In the genomic region with DNA sequence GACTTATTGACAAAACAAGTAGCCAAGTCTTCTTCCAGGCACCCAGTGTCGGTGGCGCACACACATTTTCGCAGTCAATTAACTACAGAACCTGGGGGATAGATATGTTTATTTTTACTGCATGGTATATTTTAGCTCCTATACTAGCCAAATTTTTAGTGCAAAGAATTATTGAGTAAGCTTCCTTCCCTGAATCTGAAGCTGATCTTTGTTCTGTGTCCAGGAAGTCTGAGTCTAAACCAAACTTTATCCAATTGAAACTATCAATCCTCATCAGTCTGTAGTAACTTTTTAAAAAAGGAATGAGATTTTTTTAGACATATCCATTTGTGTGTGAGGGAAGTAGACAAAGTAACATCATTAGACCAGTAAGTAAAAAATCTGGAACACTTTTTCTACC, we compare ENCODE assay signal across 29 cellular contexts.
"Had no signal": no experiment of that assay in that cellular context is flagged by ENCODE, and none has a peak within 500 bp of the region (broad histone marks: within the 10 kb centered on the region; RNA-seq: fewer than 3 reads in every experiment).

No MANE protein-coding gene starts in this region.

- DNase-seq: naive thymus-derived CD8-positive, alpha-beta T cell; nephron progenitor cell; nucleus accumbens; pancreas; retina; right cardiac atrium; spleen; stimulated activated CD4-positive, alpha-beta T cell treated with anti-CD3 and anti-CD28 coated beads, Interleukin-12 subunit alpha, Interleukin-12 subunit beta, amount 100 ng/mL, for 4 hours; stimulated activated CD4-positive, alpha-beta T cell treated with anti-CD3 and anti-CD28 coated beads, Interleukin-1b, Interleukin-23, amount 100 ng/mL, for 48 hours; stimulated activated CD4-positive, alpha-beta T cell treated with anti-CD3 and anti-CD28 coated beads, Interleukin-4, amount 100 ng/mL, for 1 hour; stimulated activated CD4-positive, alpha-beta T cell treated with anti-CD3 and anti-CD28 coated beads, Interleukin-4, amount 100 ng/mL, for 4 hours; stimulated activated CD8-positive, alpha-beta memory T cell treated with anti-CD3 and anti-CD28 coated beads, Interleukin-4, amount 100 ng/mL, for 48 hours; stimulated activated naive CD4-positive, alpha-beta T cell; stimulated activated naive CD8-positive, alpha-beta T cell treated with anti-CD3 and anti-CD28 coated beads, Interleukin-15, amount 100 ng/mL, for 72 hours; stimulated activated naive CD8-positive, alpha-beta T cell treated with anti-CD3 and anti-CD28 coated beads, Interleukin-15, Interleukin-2, amounts not matched to agents 100 U/mL and 50 U/mL, for 24 hours; substantia nigra; testis; tibial artery; transverse colon; upper lobe of right lung; uterus had no signal

- FAIRE-seq: pancreas had no signal

- H3K36me3 ChIP-seq: neutrophil, pancreas, prostate gland, spleen, suprapubic skin, tibial artery, transverse colon, upper lobe of right lung, uterus had no signal

- H3K9me3 ChIP-seq: neutrophil, pancreas, prostate gland, spleen, suprapubic skin, testis, tibial artery, transverse colon, upper lobe of right lung, uterus had no signal

- H3K4me1 ChIP-seq: pancreas, prostate gland, spleen, suprapubic skin, testis, tibial artery, upper lobe of right lung, uterus had no signal

- ATAC-seq: naive thymus-derived CD8-positive, alpha-beta T cell; natural killer cell treated with Interleukin-12 subunit alpha and Interleukin-12 subunit beta and Interleukin-15 and Interleukin-18, amount 100 ng/mL, for 72 hours; pancreas; right cardiac atrium; sciatic nerve; stimulated activated memory B cell treated with anti-CD40 and anti-IgM and Interleukin-4, amounts not matched to agents 10 μg/mL and 1 μg/mL and 100 μg/mL, for 72 hours; stimulated activated naive CD8-positive, alpha-beta T cell treated with anti-CD3 and anti-CD28 coated beads, Interleukin-15, amount 100 ng/mL, for 72 hours; stimulated activated naive CD8-positive, alpha-beta T cell treated with anti-CD3 and anti-CD28 coated beads, Interleukin-15, Interleukin-2, amounts not matched to agents 100 U/mL and 50 U/mL, for 24 hours; upper lobe of right lung had no signal

- H3K27ac ChIP-seq: neutrophil, pancreas, prostate gland, skin epidermis, spleen, suprapubic skin, testis, tibial artery, transverse colon, upper lobe of right lung, uterus had no signal

- H3K4me3 ChIP-seq: pancreas, prostate gland, skin epidermis, smooth muscle cell, spleen, suprapubic skin, testis, tibial artery, transverse colon, upper lobe of right lung, uterus had no signal

- H3K27me3 ChIP-seq: neutrophil, pancreas, spleen, suprapubic skin, testis, tibial artery, transverse colon, upper lobe of right lung, uterus had no signal
